Comparison of ENCODE assay signal across 11 cellular contexts in genomic region chr2:235501663-235502009, GRCh38. TPM values are rescaled to one million over a fixed set of nuclear protein-coding genes. Genes with fewer than 3 reads are reported as not detected.
DNase-seq lines count a peak whose midpoint lies in the region; ATAC-seq and TF ChIP-seq lines count a peak whose summit lies in the region.
"Had no signal": no experiment of that assay in that cellular context is flagged by ENCODE, and none has a peak within 500 bp of the region (broad histone marks: within the 10 kb centered on the region; RNA-seq: fewer than 3 reads in every experiment).

No MANE protein-coding gene starts in this region.

- DNase-seq in NK-92 treated with Interleukin-12 subunit alpha and Interleukin-12 subunit beta, amount 100 ng/mL, for 24 hours (lab: John Stamatoyannopoulos, UW), result peak; percentile 15
- DNase-seq in NK-92 (lab: John Stamatoyannopoulos, UW; ENCODE audit: unreplicated experiment) (no peak), chondrocyte (ENCODE audit: low spot score) (no peak), GM20000 (ENCODE audit: low spot score) (no peak), NCI-H446 (lab: John Stamatoyannopoulos, UW) (no peak)
- DNase-seq: activated gamma-delta T cell treated with Interleukin-2 at 50 U/mL for 16 hours; stimulated activated CD8-positive, alpha-beta memory T cell treated with anti-CD3 and anti-CD28 coated beads, Interleukin-4, amount 100 ng/mL, for 48 hours had no signal

- peaks cover 1% of the 10 kb centered on the region for H3K36me3 Mint-ChIP-seq in chondrocyte (ENCODE audit: low read depth)

- H3K4me1 ChIP-seq in KMS-11 (ENCODE audit: low read depth, poor library complexity, severe bottlenecking) (peaks cover 89% of the 10 kb centered on the region), parathyroid adenoma (peaks cover 21% of the 10 kb centered on the region)

- peak overlapping the region; percentile 79 for H3K27ac Mint-ChIP-seq in chondrocyte (ENCODE audit: unreplicated experiment)

- H3K4me3 Mint-ChIP-seq in chondrocyte (ENCODE audit: unreplicated experiment), result peak overlapping the region; percentile 13

- H3K79me2 ChIP-seq in KMS-11 (ENCODE audit: insufficient read depth, low read depth), result peaks cover 91% of the 10 kb centered on the region
- peaks cover 73% of the 10 kb centered on the region for H3K79me2 ChIP-seq in parathyroid adenoma

- H3K9me3 Mint-ChIP-seq in chondrocyte (ENCODE audit: low read depth), result no peaks in the 10 kb centered on the region

- no peaks in the 10 kb centered on the region for H3K27me3 Mint-ChIP-seq in chondrocyte (ENCODE audit: low read depth)

- no peaks in the 10 kb centered on the region for H3K27me3 ChIP-seq in KMS-11 (ENCODE audit: insufficient read depth, low read depth)
- no peaks in the 10 kb centered on the region for H3K27me3 ChIP-seq in parathyroid adenoma (ENCODE audit: control insufficient read depth, insufficient read depth, low read length)

- ATAC-seq in GM21737 (IDR thresholded peaks at IDR 0.05; ENCODE audit: unreplicated experiment), result no peak
- ATAC-seq: sciatic nerve had no signal

- H4K20me1 ChIP-seq in KMS-11 (ENCODE audit: insufficient read depth), result no peaks in the 10 kb centered on the region

- H3K9ac ChIP-seq in KMS-11 (peak overlapping the region; percentile 68), parathyroid adenoma (no peak overlapping the region)

- H3K4me3 ChIP-seq in KMS-11 (IDR thresholded peaks at IDR 0.05; ENCODE audit: insufficient read depth, low read depth, low read length) (no peak overlapping the region), parathyroid adenoma (ENCODE audit: low read depth, low read length) (no peak overlapping the region)

- no peaks in the 10 kb centered on the region for H3K9me3 ChIP-seq in parathyroid adenoma (ENCODE audit: control insufficient read depth, low read length)

- H2AFZ ChIP-seq in KMS-11 (ENCODE audit: low read depth), result no peak overlapping the region
- no peak overlapping the region for H2AFZ ChIP-seq in parathyroid adenoma

- H3K27ac ChIP-seq in KMS-11 (peak overlapping the region; percentile 86), parathyroid adenoma (no peak overlapping the region)

- H3K36me3 ChIP-seq in KMS-11 (ENCODE audit: insufficient read depth) (no peaks in the 10 kb centered on the region), parathyroid adenoma (ENCODE audit: control insufficient read depth, insufficient read depth, low read length) (no peaks in the 10 kb centered on the region)

- TF ChIP-seq CTCF in KMS-11 (conservative IDR thresholded peaks at IDR 0.05; ENCODE audit: low read depth, low read length), result no peak
- TF ChIP-seq CTCF in chondrocyte (IDR thresholded peaks at IDR 0.05), result no peak
- no peak for TF ChIP-seq CTCF in parathyroid adenoma (IDR thresholded peaks at IDR 0.05)
- TF ChIP-seq CTCF in GM20000 (IDR thresholded peaks at IDR 0.05; ENCODE audit: extremely low read depth, missing control alignments), result no peak

- H3K4me2 ChIP-seq in KMS-11 (peak overlapping the region; percentile 78), parathyroid adenoma (ENCODE audit: low read length) (peak overlapping the region; percentile 23)

- peaks cover 39% of the 10 kb centered on the region for H3K4me1 Mint-ChIP-seq in chondrocyte (ENCODE audit: low read depth)

RNA-seq across cellular contexts. Expression of gene AGAP1, which starts 7.8 kb away (rescaled TPM):
- total RNA-seq in chondrocyte, result 35.5 to 46.7 TPM (median 39.0 TPM) in 3 replicates
